ENCODE assay signal across 3 cellular contexts in genomic region chr3:196821806-196822355, GRCh38.
TF ChIP-seq lines count a peak whose summit lies in the region.

No MANE protein-coding gene starts in this region.

TF ChIP-seq in GM12878, 131 proteins besides CTCF, POLR2A, EP300 and RAD21 (continued from another document):
- TF ChIP-seq SRF (IDR thresholded peaks at IDR 0.05; ENCODE audit: low read depth in 2 of 2, low read length in 2 of 2), result no peak
- TF ChIP-seq NR2C2 (IDR thresholded peaks at IDR 0.05; ENCODE audit: borderline replicate concordance, control insufficient read depth, insufficient read length, low read depth), result no peak
- TF ChIP-seq ZBTB11 (CRISPR knock-in tag; IDR thresholded peaks at IDR 0.05), result no peak
- no peak for TF ChIP-seq SUZ12 (IDR thresholded peaks at IDR 0.05; ENCODE audit: unreplicated experiment)
- no peak for TF ChIP-seq YBX1 (IDR thresholded peaks at IDR 0.05)
- TF ChIP-seq SIX5 (IDR thresholded peaks at IDR 0.05; ENCODE audit: low read depth, low read length, severe bottlenecking), result no peak
- TF ChIP-seq MAX (IDR thresholded peaks at IDR 0.05; ENCODE audit: low read depth, low read length), result no peak
- TF ChIP-seq SKIL (IDR thresholded peaks at IDR 0.05; ENCODE audit: low read depth, poor library complexity, severe bottlenecking), result no peak
- no peak for TF ChIP-seq GABPA (IDR thresholded peaks at IDR 0.05; ENCODE audit: low read depth)

TF ChIP-seq in WTC11, 78 proteins besides CTCF, POLR2A, EP300 and RAD21 (continued from another document):
- TF ChIP-seq SMAD3 (CRISPR knock-in tag; IDR thresholded peaks at IDR 0.05; ENCODE audit: borderline replicate concordance) (no peak), ZNF416 (CRISPR knock-in tag; IDR thresholded peaks at IDR 0.05) (no peak), ATF1 (CRISPR knock-in tag; IDR thresholded peaks at IDR 0.05) (no peak), ATF2 (CRISPR knock-in tag; IDR thresholded peaks at IDR 0.05; ENCODE audit: borderline replicate concordance, low read depth) (no peak), SP1 (CRISPR knock-in tag; conservative IDR thresholded peaks at IDR 0.05) (no peak), ZSCAN18 (CRISPR knock-in tag; IDR thresholded peaks at IDR 0.05) (no peak), ELF4 (CRISPR knock-in tag; IDR thresholded peaks at IDR 0.05; ENCODE audit: low read depth) (no peak), STAT6 (CRISPR knock-in tag; conservative IDR thresholded peaks at IDR 0.05; ENCODE audit: low read depth) (no peak)

TF ChIP-seq in HEK293T, 16 proteins besides CTCF, POLR2A, EP300 and RAD21 (continued from another document):
- TF ChIP-seq LEF1 (IDR thresholded peaks at IDR 0.05; ENCODE audit: borderline replicate concordance), result no peak
- no peak for TF ChIP-seq FOXK2 (IDR thresholded peaks at IDR 0.05)
- TF ChIP-seq CTBP1 (IDR thresholded peaks at IDR 0.05; ENCODE audit: borderline replicate concordance), result no peak
- no peak for TF ChIP-seq SP1 (IDR thresholded peaks at IDR 0.05)
- TF ChIP-seq ZNF384 (IDR thresholded peaks at IDR 0.05), result no peak
- TF ChIP-seq L3MBTL2 (conservative IDR thresholded peaks at IDR 0.05), result no peak
- TF ChIP-seq TARDBP (IDR thresholded peaks at IDR 0.05), result no peak
